Comparison of ENCODE assay signal across 1 cellular context in the genomic region with DNA sequence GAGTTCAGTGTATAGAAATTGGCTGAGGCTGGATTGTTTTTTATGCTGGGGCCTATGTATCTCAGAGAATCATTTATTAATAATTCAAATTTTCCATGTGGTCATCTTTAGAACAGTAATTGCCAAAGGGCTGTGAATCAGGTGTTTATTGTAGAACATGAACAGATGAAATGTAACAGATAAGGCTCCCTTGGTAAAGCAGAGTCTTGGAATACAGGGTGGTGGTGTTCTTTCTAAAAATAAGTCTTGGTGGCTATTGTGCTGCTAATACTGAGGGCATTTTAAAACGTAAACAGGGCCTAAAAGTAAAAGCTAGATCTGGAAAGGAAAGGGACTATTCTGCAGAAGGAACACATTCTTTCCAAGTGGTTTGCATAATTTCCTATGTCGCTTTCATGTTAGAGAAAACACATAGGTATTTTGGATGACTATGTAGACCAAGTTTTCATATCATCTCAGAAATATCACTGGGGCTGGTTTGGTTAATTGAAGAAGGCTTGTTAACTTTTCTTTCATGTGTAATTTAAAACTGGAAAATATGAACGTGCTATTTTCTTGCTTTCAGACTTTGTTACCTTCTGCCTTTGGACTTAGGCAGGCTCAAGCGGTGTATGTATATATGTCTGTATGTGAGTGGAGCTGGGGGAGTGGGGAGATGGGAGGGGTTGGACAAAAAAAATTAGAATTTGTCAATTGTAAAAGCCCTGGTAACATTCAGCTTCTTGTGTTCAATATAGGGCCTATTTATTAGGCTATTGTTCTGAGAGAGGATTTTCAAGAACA.
TF ChIP-seq lines count a peak whose summit lies in the region.

No MANE protein-coding gene starts in this region.

TF ChIP-seq in endothelial cell of umbilical vein, 7 proteins besides CTCF, POLR2A, EP300 and RAD21:
- TF ChIP-seq, protein P1, sequence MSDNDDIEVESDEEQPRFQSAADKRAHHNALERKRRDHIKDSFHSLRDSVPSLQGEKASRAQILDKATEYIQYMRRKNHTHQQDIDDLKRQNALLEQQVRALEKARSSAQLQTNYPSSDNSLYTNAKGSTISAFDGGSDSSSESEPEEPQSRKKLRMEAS (IDR thresholded peaks at IDR 0.05; ENCODE audit: insufficient read depth, insufficient read length) = no peak
- TF ChIP-seq GATA2 (IDR thresholded peaks at IDR 0.05; ENCODE audit: insufficient read depth, insufficient read length, low read depth, low read length) = no peak
- TF ChIP-seq JUN (IDR thresholded peaks at IDR 0.05; ENCODE audit: borderline replicate concordance, insufficient read depth, insufficient read length, low read depth) = no peak
- no peak for TF ChIP-seq FOS (IDR thresholded peaks at IDR 0.05; ENCODE audit: borderline replicate concordance, insufficient read depth, low read length)
